Comparison of ENCODE assay signal across 1 cellular context in genomic region chr22:27718186-27719032, GRCh38.
TF ChIP-seq lines count a peak whose summit lies in the region.

No MANE protein-coding gene starts in this region.

TF ChIP-seq in HEK293, 187 proteins besides CTCF, POLR2A, EP300 and RAD21 (continued from another document and continues in another):
- no peak for TF ChIP-seq REST (tag by site-specific recombination; IDR thresholded peaks at IDR 0.05)
- TF ChIP-seq ZNF707 (tag by site-specific recombination; IDR thresholded peaks at IDR 0.05): no peak
- peak; percentile 12; the same call in 1 of the 2 replicates for TF ChIP-seq INSM2 (tag by site-specific recombination; IDR thresholded peaks at IDR 0.05)
- TF ChIP-seq ZNF133 (tag by site-specific recombination; IDR thresholded peaks at IDR 0.05): no peak
- TF ChIP-seq ZNF157 (tag by site-specific recombination; IDR thresholded peaks at IDR 0.05): no peak
- TF ChIP-seq ZNF580 (tag by site-specific recombination; IDR thresholded peaks at IDR 0.05): no peak
- no peak for TF ChIP-seq ZNF626 (tag by site-specific recombination; IDR thresholded peaks at IDR 0.05)
- TF ChIP-seq ZNF654 (tag by site-specific recombination; IDR thresholded peaks at IDR 0.05; ENCODE audit: low read depth): no peak
- TF ChIP-seq ZNF473 (tag by site-specific recombination; IDR thresholded peaks at IDR 0.05): no peak
- TF ChIP-seq ZNF274 (IDR thresholded peaks at IDR 0.05; ENCODE audit: low read length): no peak
- no peak for TF ChIP-seq ZNF274 (tag by site-specific recombination; IDR thresholded peaks at IDR 0.05; ENCODE audit: borderline replicate concordance)
- 0 out of 2 replicates have a peak, but pooled peaks have one; percentile 61 for TF ChIP-seq KLF7 (tag by site-specific recombination; IDR thresholded peaks at IDR 0.05; ENCODE audit: borderline replicate concordance)
- no peak for TF ChIP-seq ZNF596 (tag by site-specific recombination; IDR thresholded peaks at IDR 0.05)
- TF ChIP-seq ZBTB20 (tag by site-specific recombination; IDR thresholded peaks at IDR 0.05): peak; percentile 56
- TF ChIP-seq ZNF341 (tag by site-specific recombination; IDR thresholded peaks at IDR 0.05; ENCODE audit: low read depth): peak; percentile 99
- TF ChIP-seq ZFP3 (tag by site-specific recombination; IDR thresholded peaks at IDR 0.05; ENCODE audit: low read depth): no peak
- no peak for TF ChIP-seq ZNF585B (tag by site-specific recombination; IDR thresholded peaks at IDR 0.05)
- peak; percentile 76; the same call in 1 of the 2 replicates for TF ChIP-seq IKZF3 (tag by site-specific recombination; IDR thresholded peaks at IDR 0.05)
- no peak for TF ChIP-seq ZNF433 (tag by site-specific recombination; IDR thresholded peaks at IDR 0.05; ENCODE audit: low read depth)
- TF ChIP-seq ZNF449 (tag by site-specific recombination; IDR thresholded peaks at IDR 0.05): no peak
- TF ChIP-seq GLI2 (tag by site-specific recombination; IDR thresholded peaks at IDR 0.05; ENCODE audit: borderline replicate concordance, low read depth): no peak
- TF ChIP-seq FEZF1 (tag by site-specific recombination; IDR thresholded peaks at IDR 0.05): no peak
- no peak for TF ChIP-seq GFI1B (tag by site-specific recombination; IDR thresholded peaks at IDR 0.05)
- TF ChIP-seq ZNF530 (tag by site-specific recombination; IDR thresholded peaks at IDR 0.05; ENCODE audit: low read depth): no peak
- peak; percentile 59 for TF ChIP-seq PATZ1 (tag by site-specific recombination; IDR thresholded peaks at IDR 0.05)
- no peak for TF ChIP-seq ZNF701 (tag by site-specific recombination; IDR thresholded peaks at IDR 0.05)
- TF ChIP-seq KLF9 (tag by site-specific recombination; IDR thresholded peaks at IDR 0.05; ENCODE audit: low read depth): no peak
- no peak for TF ChIP-seq KLF8 (tag by site-specific recombination; IDR thresholded peaks at IDR 0.05)
- TF ChIP-seq ZSCAN16 (tag by site-specific recombination; IDR thresholded peaks at IDR 0.05): no peak
- peak; percentile 84 for TF ChIP-seq ZNF335 (tag by site-specific recombination; conservative IDR thresholded peaks at IDR 0.05)
- TF ChIP-seq ZNF416 (tag by site-specific recombination; IDR thresholded peaks at IDR 0.05): no peak
- 0 out of 2 replicates have a peak, but pooled peaks have one; percentile 36 for TF ChIP-seq ZNF518A (tag by site-specific recombination; conservative IDR thresholded peaks at IDR 0.05; ENCODE audit: low read depth)
- TF ChIP-seq ZNF513 (tag by site-specific recombination; IDR thresholded peaks at IDR 0.05): 0 out of 2 replicates have a peak, but pooled peaks have one; percentile 11
- no peak for TF ChIP-seq YY1 (tag by site-specific recombination; IDR thresholded peaks at IDR 0.05)
- peak; percentile 84 for TF ChIP-seq WT1 (tag by site-specific recombination; IDR thresholded peaks at IDR 0.05)
- TF ChIP-seq ZNF324 (tag by site-specific recombination; IDR thresholded peaks at IDR 0.05): 0 out of 2 replicates have a peak, but pooled peaks have one; percentile 41
- TF ChIP-seq ZNF121 (tag by site-specific recombination; IDR thresholded peaks at IDR 0.05): no peak
- no peak for TF ChIP-seq ZNF37A (tag by site-specific recombination; IDR thresholded peaks at IDR 0.05)
- peak; percentile 42; the same call in 1 of the 2 replicates for TF ChIP-seq ZNF366 (tag by site-specific recombination; conservative IDR thresholded peaks at IDR 0.05)
- TF ChIP-seq ZNF394 (tag by site-specific recombination; IDR thresholded peaks at IDR 0.05; ENCODE audit: borderline replicate concordance): no peak
- no peak for TF ChIP-seq TSHZ1 (tag by site-specific recombination; IDR thresholded peaks at IDR 0.05; ENCODE audit: borderline replicate concordance)
- TF ChIP-seq ZEB2 (tag by site-specific recombination; IDR thresholded peaks at IDR 0.05): peak; percentile 43; the same call in 1 of the 2 replicates
- TF ChIP-seq ZNF221 (tag by site-specific recombination; IDR thresholded peaks at IDR 0.05; ENCODE audit: borderline replicate concordance): no peak
